Comparison of ENCODE assay signal across 1 cellular context in the genomic region with DNA sequence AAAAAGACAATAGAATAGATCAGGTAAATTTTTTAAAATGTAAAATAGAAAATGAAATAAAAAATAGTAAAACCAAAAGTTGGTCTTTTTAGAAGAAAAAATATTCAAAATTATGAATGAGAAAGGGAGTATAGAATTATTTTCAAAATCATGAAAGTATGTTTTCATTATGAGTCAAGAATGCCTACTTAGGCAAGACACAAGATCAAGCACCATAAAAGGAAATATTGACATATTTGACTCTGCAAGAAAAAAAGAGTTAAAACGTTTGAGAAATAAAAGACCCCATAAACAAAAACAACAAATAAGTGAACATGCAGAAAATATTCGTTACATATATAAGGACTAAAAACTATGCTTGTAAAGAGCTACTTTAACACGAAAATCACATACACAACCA.
TF ChIP-seq lines count a peak whose summit lies in the region.

No MANE protein-coding gene starts in this region.

TF ChIP-seq in IMR-90, 13 proteins besides CTCF, POLR2A, EP300 and RAD21 (continued from another document):
- TF ChIP-seq MAFK (IDR thresholded peaks at IDR 0.05; ENCODE audit: low read depth, low read length) (no peak), CHD1 (IDR thresholded peaks at IDR 0.05; ENCODE audit: low read depth, low read length) (no peak), MXI1 (IDR thresholded peaks at IDR 0.05; ENCODE audit: borderline replicate concordance, low read depth, low read length) (no peak), MAZ (IDR thresholded peaks at IDR 0.05; ENCODE audit: borderline replicate concordance, low read depth, low read length) (no peak), BHLHE40 (IDR thresholded peaks at IDR 0.05; ENCODE audit: low read depth, low read length) (no peak), RCOR1 (IDR thresholded peaks at IDR 0.05; ENCODE audit: insufficient replicate concordance, low read length) (no peak), CEBPB (IDR thresholded peaks at IDR 0.05; ENCODE audit: low read depth, low read length) (no peak), NFE2L2 (IDR thresholded peaks at IDR 0.05; ENCODE audit: low read depth, low read length) (no peak)
- TF ChIP-seq, protein P1, sequence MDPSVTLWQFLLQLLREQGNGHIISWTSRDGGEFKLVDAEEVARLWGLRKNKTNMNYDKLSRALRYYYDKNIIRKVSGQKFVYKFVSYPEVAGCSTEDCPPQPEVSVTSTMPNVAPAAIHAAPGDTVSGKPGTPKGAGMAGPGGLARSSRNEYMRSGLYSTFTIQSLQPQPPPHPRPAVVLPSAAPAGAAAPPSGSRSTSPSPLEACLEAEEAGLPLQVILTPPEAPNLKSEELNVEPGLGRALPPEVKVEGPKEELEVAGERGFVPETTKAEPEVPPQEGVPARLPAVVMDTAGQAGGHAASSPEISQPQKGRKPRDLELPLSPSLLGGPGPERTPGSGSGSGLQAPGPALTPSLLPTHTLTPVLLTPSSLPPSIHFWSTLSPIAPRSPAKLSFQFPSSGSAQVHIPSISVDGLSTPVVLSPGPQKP (IDR thresholded peaks at IDR 0.05; ENCODE audit: borderline replicate concordance, low read depth, low read length), result no peak
- TF ChIP-seq, protein P2, sequence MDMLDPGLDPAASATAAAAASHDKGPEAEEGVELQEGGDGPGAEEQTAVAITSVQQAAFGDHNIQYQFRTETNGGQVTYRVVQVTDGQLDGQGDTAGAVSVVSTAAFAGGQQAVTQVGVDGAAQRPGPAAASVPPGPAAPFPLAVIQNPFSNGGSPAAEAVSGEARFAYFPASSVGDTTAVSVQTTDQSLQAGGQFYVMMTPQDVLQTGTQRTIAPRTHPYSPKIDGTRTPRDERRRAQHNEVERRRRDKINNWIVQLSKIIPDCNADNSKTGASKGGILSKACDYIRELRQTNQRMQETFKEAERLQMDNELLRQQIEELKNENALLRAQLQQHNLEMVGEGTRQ (IDR thresholded peaks at IDR 0.05; ENCODE audit: low read depth, low read length), result no peak
